In the genomic region with DNA sequence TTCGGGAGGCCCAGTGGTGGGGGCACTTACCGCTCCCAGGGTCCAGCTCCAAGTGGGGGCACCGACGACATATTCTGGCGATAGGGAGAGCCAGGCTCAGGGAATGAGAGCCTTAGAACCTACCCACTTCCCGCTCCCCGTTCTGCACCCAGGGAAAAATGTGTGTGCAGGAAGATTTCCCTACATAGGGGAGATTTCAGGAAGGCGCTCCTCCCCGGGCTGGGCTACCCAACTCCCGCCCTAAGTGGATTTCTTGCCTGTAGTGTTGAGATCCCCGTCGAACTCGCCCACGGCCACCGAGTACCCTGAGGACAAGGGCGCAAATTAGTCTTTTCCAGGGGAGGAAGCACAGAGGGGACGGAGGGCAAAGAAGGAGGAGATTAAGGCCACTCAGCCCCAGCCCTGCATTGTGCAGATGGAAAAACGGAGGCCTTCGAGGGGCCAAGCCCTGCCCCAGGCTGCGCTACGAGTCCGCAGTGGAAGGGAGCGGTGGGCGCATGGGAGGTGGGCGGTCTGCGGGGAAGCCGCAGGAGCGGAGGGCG, we compare ENCODE assay signal across 9 cellular contexts. TPM values are rescaled to one million over a fixed set of nuclear protein-coding genes. Genes with fewer than 3 reads are reported as not detected.
A peak's percentile ranks its signal among the peaks of the same experiment; 100 is the strongest.
DNase-seq lines count a peak whose midpoint lies in the region; ATAC-seq and TF ChIP-seq lines count a peak whose summit lies in the region.
"Had no signal": no experiment of that assay in that cellular context is flagged by ENCODE, and none has a peak within 500 bp of the region (broad histone marks: within the 10 kb centered on the region; RNA-seq: fewer than 3 reads in every experiment).

No MANE protein-coding gene starts in this region.

- peaks cover 7% of the 10 kb centered on the region for H3K4me1 Mint-ChIP-seq in activated CD4-positive, alpha-beta T cell treated with anti-CD3 and anti-CD28 coated beads, Interleukin-2, amount 10 ng/mL, durations not matched to agents 24 days and 14 days
- peaks cover 11% of the 10 kb centered on the region for H3K4me1 Mint-ChIP-seq in activated CD8-positive, alpha-beta T cell treated with anti-CD3 and anti-CD28 coated beads for 36 hours (ENCODE audit: low read depth)
- H3K4me1 Mint-ChIP-seq in immature natural killer cell = peaks cover 16 to 20% of the 10 kb centered on the region in 2 donors
- H3K4me1 Mint-ChIP-seq in stimulated activated memory B cell treated with anti-CD40 and anti-IgM and Interleukin-4, amounts not matched to agents 10 μg/mL and 1 μg/mL and 100 μg/mL, for 72 hours = peaks cover 22% of the 10 kb centered on the region

- no peak for DNase-seq in activated CD4-positive, alpha-beta T cell treated with anti-CD3 and anti-CD28 coated beads, Interleukin-2, amount 10 ng/mL, durations not matched to agents 24 days and 14 days
- DNase-seq in activated CD4-positive, alpha-beta T cell treated with anti-CD3 and anti-CD28 coated beads, Interleukin-2, amount 50 U/mL, for 48 hours = no peak
- no peak for DNase-seq in activated CD8-positive, alpha-beta T cell treated with anti-CD3 and anti-CD28 coated beads for 36 hours
- DNase-seq in immature natural killer cell (no peak), NAMALWA (ENCODE audit: low spot score) (no peak), RPMI8226 (no peak), DMS79 treated with DMSO at 0.1 percent for 48 hours (lab: John Stamatoyannopoulos, UW) (no peak)
- DNase-seq: effector CD4-positive, alpha-beta T cell had no signal

- H3K4me3 Mint-ChIP-seq in activated CD4-positive, alpha-beta T cell treated with anti-CD3 and anti-CD28 coated beads, Interleukin-2, amount 10 ng/mL, durations not matched to agents 24 days and 14 days = peak overlapping the region; percentile 76
- peak overlapping the region; percentile 71 for H3K4me3 Mint-ChIP-seq in activated CD8-positive, alpha-beta T cell treated with anti-CD3 and anti-CD28 coated beads for 36 hours
- H3K4me3 Mint-ChIP-seq in immature natural killer cell = peak overlapping the region; percentile 52 to 84 (median 83)
- peak overlapping the region; percentile 75 for H3K4me3 Mint-ChIP-seq in stimulated activated memory B cell treated with anti-CD40 and anti-IgM and Interleukin-4, amounts not matched to agents 10 μg/mL and 1 μg/mL and 100 μg/mL, for 72 hours

- intact Hi-C loops in activated CD4-positive, alpha-beta T cell treated with anti-CD3 and anti-CD28 coated beads, Interleukin-2, amount 10 ng/mL, durations not matched to agents 24 days and 14 days (cut with micrococcal nuclease) = loop anchor here (10.0 kb wide), 1 partner anchor 120 kb away; the partner anchor contains the start of gene GPATCH8
- intact Hi-C loops in activated CD8-positive, alpha-beta T cell treated with anti-CD3 and anti-CD28 coated beads for 36 hours (cut with micrococcal nuclease) = no loop called here

- no peak for ATAC-seq in activated CD8-positive, alpha-beta T cell treated with anti-CD3 and anti-CD28 coated beads for 36 hours
- no peak for ATAC-seq in stimulated activated memory B cell treated with anti-CD40 and anti-IgM and Interleukin-4, amounts not matched to agents 10 μg/mL and 1 μg/mL and 100 μg/mL, for 72 hours

- peaks cover 21% of the 10 kb centered on the region for H3K27me3 Mint-ChIP-seq in activated CD4-positive, alpha-beta T cell treated with anti-CD3 and anti-CD28 coated beads, Interleukin-2, amount 10 ng/mL, durations not matched to agents 24 days and 14 days
- peaks cover 21% of the 10 kb centered on the region for H3K27me3 Mint-ChIP-seq in activated CD8-positive, alpha-beta T cell treated with anti-CD3 and anti-CD28 coated beads for 36 hours
- H3K27me3 Mint-ChIP-seq in immature natural killer cell (ENCODE audit: low read depth in 3 of 3) = peaks cover 3 to 10% (median 8%) of the 10 kb centered on the region in 3 donors
- H3K27me3 Mint-ChIP-seq in stimulated activated memory B cell treated with anti-CD40 and anti-IgM and Interleukin-4, amounts not matched to agents 10 μg/mL and 1 μg/mL and 100 μg/mL, for 72 hours = peaks cover 88% of the 10 kb centered on the region

- CTCF ChIA-PET in activated CD8-positive, alpha-beta T cell treated with anti-CD3 and anti-CD28 coated beads for 36 hours (lab: Charles Lee) = interaction anchor here (0.9 to 2.7 kb wide), 3 partner anchors 16 to 33 kb away, joined by 3 to 7 read pairs (median 3); no protein-coding TSS in a partner anchor

- no peaks in the 10 kb centered on the region for H3K9me3 Mint-ChIP-seq in activated CD4-positive, alpha-beta T cell treated with anti-CD3 and anti-CD28 coated beads, Interleukin-2, amount 10 ng/mL, durations not matched to agents 24 days and 14 days
- no peaks in the 10 kb centered on the region for H3K9me3 Mint-ChIP-seq in activated CD8-positive, alpha-beta T cell treated with anti-CD3 and anti-CD28 coated beads for 36 hours
- no peaks in the 10 kb centered on the region for H3K9me3 Mint-ChIP-seq in immature natural killer cell
- H3K9me3 Mint-ChIP-seq in stimulated activated memory B cell treated with anti-CD40 and anti-IgM and Interleukin-4, amounts not matched to agents 10 μg/mL and 1 μg/mL and 100 μg/mL, for 72 hours = no peaks in the 10 kb centered on the region

- no peak overlapping the region for H3K27ac Mint-ChIP-seq in activated CD4-positive, alpha-beta T cell treated with anti-CD3 and anti-CD28 coated beads, Interleukin-2, amount 10 ng/mL, durations not matched to agents 24 days and 14 days
- H3K27ac Mint-ChIP-seq in activated CD8-positive, alpha-beta T cell treated with anti-CD3 and anti-CD28 coated beads for 36 hours = no peak overlapping the region
- peak overlapping the region in 1 of 6 donors; percentile 45 for H3K27ac Mint-ChIP-seq in immature natural killer cell
- no peak overlapping the region for H3K27ac Mint-ChIP-seq in stimulated activated memory B cell treated with anti-CD40 and anti-IgM and Interleukin-4, amounts not matched to agents 10 μg/mL and 1 μg/mL and 100 μg/mL, for 72 hours

- TF ChIP-seq CTCF in activated CD8-positive, alpha-beta T cell treated with anti-CD3 and anti-CD28 coated beads for 36 hours (IDR thresholded peaks at IDR 0.05) = no peak

- no peaks in the 10 kb centered on the region for H3K36me3 Mint-ChIP-seq in activated CD4-positive, alpha-beta T cell treated with anti-CD3 and anti-CD28 coated beads, Interleukin-2, amount 10 ng/mL, durations not matched to agents 24 days and 14 days (ENCODE audit: low read depth)
- H3K36me3 Mint-ChIP-seq in activated CD8-positive, alpha-beta T cell treated with anti-CD3 and anti-CD28 coated beads for 36 hours (ENCODE audit: low read depth) = no peaks in the 10 kb centered on the region
- H3K36me3 Mint-ChIP-seq in immature natural killer cell = no peaks in the 10 kb centered on the region
- no peaks in the 10 kb centered on the region for H3K36me3 Mint-ChIP-seq in stimulated activated memory B cell treated with anti-CD40 and anti-IgM and Interleukin-4, amounts not matched to agents 10 μg/mL and 1 μg/mL and 100 μg/mL, for 72 hours

- POLR2A ChIA-PET in activated CD8-positive, alpha-beta T cell treated with anti-CD3 and anti-CD28 coated beads for 36 hours (lab: Charles Lee) = interaction anchor here (0.6 to 1.1 kb wide), 2 partner anchors 31 to 161 kb away, joined by 3 to 5 read pairs; no protein-coding TSS in a partner anchor

RNA-seq across cellular contexts. Expression of gene ITGA2B, which starts 5.1 kb away (rescaled TPM):
- total RNA-seq in activated CD4-positive, alpha-beta T cell treated with anti-CD3 and anti-CD28 coated beads, Interleukin-2, amount 10 ng/mL, durations not matched to agents 24 days and 14 days = 0.65 and 0.85 TPM in 2 replicates
- total RNA-seq in activated CD8-positive, alpha-beta T cell treated with anti-CD3 and anti-CD28 coated beads for 36 hours = 1 to 10 TPM; 1.1 to 1.7 TPM
- polyA plus RNA-seq in immature natural killer cell = 1 to 10 TPM; 1.9 to 9.3 (median 2.8) TPM

RNA-seq across cellular contexts. Expression of gene FAM171A2, which starts 20.7 kb away (rescaled TPM):
- 0.21 and 0.26 TPM in 2 replicates for total RNA-seq in activated CD4-positive, alpha-beta T cell treated with anti-CD3 and anti-CD28 coated beads, Interleukin-2, amount 10 ng/mL, durations not matched to agents 24 days and 14 days
- under 1 TPM; 0.43 to 0.78 TPM for total RNA-seq in activated CD8-positive, alpha-beta T cell treated with anti-CD3 and anti-CD28 coated beads for 36 hours
- under 1 TPM in 1 of 3 donors, not detected in 2; 0.07 TPM for polyA plus RNA-seq in immature natural killer cell

RNA-seq across cellular contexts. Expression of gene GRN, which starts 39.2 kb away (rescaled TPM):
- 33.0 and 34.6 TPM in 2 replicates for total RNA-seq in activated CD4-positive, alpha-beta T cell treated with anti-CD3 and anti-CD28 coated beads, Interleukin-2, amount 10 ng/mL, durations not matched to agents 24 days and 14 days
- 10 to 100 TPM; 34.8 to 35.5 TPM for total RNA-seq in activated CD8-positive, alpha-beta T cell treated with anti-CD3 and anti-CD28 coated beads for 36 hours
- polyA plus RNA-seq in immature natural killer cell = 100 to 1,000 TPM in 1 of 3 donors, 10 to 100 TPM in 2; 50.9 to 103 (median 73.3) TPM

RNA-seq across cellular contexts. Expression of gene SLC25A39, which starts 59.7 kb away (rescaled TPM):
- total RNA-seq in activated CD4-positive, alpha-beta T cell treated with anti-CD3 and anti-CD28 coated beads, Interleukin-2, amount 10 ng/mL, durations not matched to agents 24 days and 14 days = 172 TPM in 2 replicates
- 100 to 1,000 TPM; 149 to 153 TPM for total RNA-seq in activated CD8-positive, alpha-beta T cell treated with anti-CD3 and anti-CD28 coated beads for 36 hours
- polyA plus RNA-seq in immature natural killer cell = 100 to 1,000 TPM; 125 to 158 (median 127) TPM
